Comparison of ENCODE assay signal across 1 cellular context in genomic region chr10:131872837-131873375, GRCh38.
TF ChIP-seq lines count a peak whose summit lies in the region.

No MANE protein-coding gene starts in this region.

TF ChIP-seq in SK-N-SH, 30 proteins besides CTCF, POLR2A, EP300 and RAD21 (continued from another document):
- TF ChIP-seq PBX3 (IDR thresholded peaks at IDR 0.05) (no peak), RXRA (IDR thresholded peaks at IDR 0.05; ENCODE audit: borderline replicate concordance, low read depth) (no peak), EZH2phosphoT487 (IDR thresholded peaks at IDR 0.05; ENCODE audit: borderline replicate concordance, low read depth) (no peak), GATA2 (CRISPR knock-in tag; IDR thresholded peaks at IDR 0.05) (no peak), POLR2AphosphoS5 (IDR thresholded peaks at IDR 0.05; ENCODE audit: low read depth, low read length) (no peak), MAX (IDR thresholded peaks at IDR 0.05; ENCODE audit: low read depth) (no peak)
